Comparison of ENCODE assay signal across 8 cellular contexts in genomic region chr2:166539340-166540162, GRCh38. TPM values are rescaled to one million over a fixed set of nuclear protein-coding genes. Genes with fewer than 3 reads are reported as not detected.
DNase-seq lines count a peak whose midpoint lies in the region; FAIRE-seq and TF ChIP-seq lines count a peak whose summit lies in the region.

No MANE protein-coding gene starts in this region.

- no peak overlapping the region for H3K4me3 ChIP-seq in GM12865 (ENCODE audit: low read depth, low read length)
- no peak overlapping the region for H3K4me3 ChIP-seq in HFF-Myc (replicated peaks; ENCODE audit: low read depth, low read length)
- no peak overlapping the region for H3K4me3 ChIP-seq in endothelial cell of umbilical vein (replicated peaks in 1 of 3; ENCODE audit: insufficient read depth in 1 of 3, low read depth in 1 of 3, low read length in 3 of 3)

- no peaks in the 10 kb centered on the region for H4K20me1 ChIP-seq in endothelial cell of umbilical vein (replicated peaks; ENCODE audit: control insufficient read depth, extremely low read depth, insufficient read depth, low read length)

- no peaks in the 10 kb centered on the region for H3K9me3 ChIP-seq in endothelial cell of umbilical vein (replicated peaks; ENCODE audit: control insufficient read depth, insufficient read depth, low read length)

- no peak overlapping the region for H3K27ac ChIP-seq in endothelial cell of umbilical vein (ENCODE audit: insufficient read depth, low read depth, low read length)

- TF ChIP-seq CTCF in GM12865 (IDR thresholded peaks at IDR 0.05; ENCODE audit: insufficient read depth, low read depth, low read length, missing control alignments) (peak; percentile 72), HFF-Myc (IDR thresholded peaks at IDR 0.05; ENCODE audit: low read depth, low read length, missing control alignments) (peak; percentile 63), endothelial cell of umbilical vein (IDR thresholded peaks at IDR 0.05; ENCODE audit: extremely low read depth in 1 of 2, insufficient read depth in 1 of 2, low read depth in 1 of 2, low read length in 2 of 2) (peak; percentile 60 to 61)

- BruUV-seq in endothelial cell of umbilical vein (replicated peaks; lab: Mats Ljungman, UMichigan) = no TSS peak

- no peak overlapping the region for H3K27ac Mint-ChIP-seq in T-helper 2 cell treated with Interferon-gamma antibody and Interleukin-4, amounts not matched to agents 5 μg/mL and 100 μg/mL, for 36 hours

- intact Hi-C loops in endothelial cell of umbilical vein (cut with micrococcal nuclease) = loop anchor here (1.0 to 5.0 kb wide), 5 partner anchors 588 to 1579 kb away; no protein-coding TSS in a partner anchor

- no peak overlapping the region for H2AFZ ChIP-seq in endothelial cell of umbilical vein (ENCODE audit: low read depth, low read length)

- POLR2A ChIA-PET in endothelial cell of umbilical vein (lab: Charles Lee) = interaction anchor here (0.7 kb wide), 1 partner anchor 18 kb away, joined by 4 read pairs; no protein-coding TSS in a partner anchor

- peaks cover 4% of the 10 kb centered on the region in 2 experiments for H3K27me3 ChIP-seq in endothelial cell of umbilical vein (ENCODE audit: control insufficient read depth in 2 of 2, insufficient read depth in 2 of 2, low read length in 2 of 2)

- peaks cover 3% of the 10 kb centered on the region for H3K4me1 Mint-ChIP-seq in T-helper 2 cell treated with Interferon-gamma antibody and Interleukin-4, amounts not matched to agents 5 μg/mL and 100 μg/mL, for 36 hours (ENCODE audit: low read depth)

- DNase-seq in Ammon's horn (ENCODE audit: low spot score) (peak; percentile 80), GM12865 (ENCODE audit: low read depth) (peak; percentile 64), HFF-Myc (ENCODE audit: extremely low read depth, low read depth) (peak; percentile 69), LoVo (ENCODE audit: low spot score) (peak; percentile 49), SK-N-DZ (ENCODE audit: low spot score) (peak; percentile 70), endothelial cell of umbilical vein (ENCODE audit: low read depth, low spot score) (peak; percentile 71), mucosa of gallbladder (ENCODE audit: low spot score) (peak; percentile 15)
- DNase-seq in T-helper 2 cell treated with Interferon-gamma antibody and Interleukin-4, amounts not matched to agents 5 μg/mL and 100 μg/mL, for 36 hours (ENCODE audit: low spot score) = no peak

- H3K9ac ChIP-seq in endothelial cell of umbilical vein (replicated peaks; ENCODE audit: extremely low read depth, insufficient read depth, low read length) = no peak overlapping the region

- H3K4me2 ChIP-seq in endothelial cell of umbilical vein (ENCODE audit: insufficient read depth, low read length) = no peak overlapping the region

- no peaks in the 10 kb centered on the region for H3K9me1 ChIP-seq in endothelial cell of umbilical vein (replicated peaks; ENCODE audit: control insufficient read depth, extremely low read depth, insufficient read depth, low read length)

- TF ChIP-seq POLR2A in endothelial cell of umbilical vein (IDR thresholded peaks at IDR 0.05; ENCODE audit: low read depth, low read length) = no peak

- CTCF ChIA-PET in endothelial cell of umbilical vein (lab: Charles Lee) = interaction anchor here (0.6 to 1.5 kb wide), 24 partner anchors 10 to 1808 kb away, joined by 3 to 158 read pairs (median 3); no protein-coding TSS in a partner anchor

- no peaks in the 10 kb centered on the region for H3K36me3 ChIP-seq in endothelial cell of umbilical vein (ENCODE audit: control insufficient read depth in 2 of 2, extremely low read depth in 1 of 2, insufficient read depth in 2 of 2, low read length in 2 of 2)

- H3K27me3 Mint-ChIP-seq in T-helper 2 cell treated with Interferon-gamma antibody and Interleukin-4, amounts not matched to agents 5 μg/mL and 100 μg/mL, for 36 hours (ENCODE audit: low read depth) = no peaks in the 10 kb centered on the region

- H3K36me3 Mint-ChIP-seq in T-helper 2 cell treated with Interferon-gamma antibody and Interleukin-4, amounts not matched to agents 5 μg/mL and 100 μg/mL, for 36 hours (ENCODE audit: low read depth) = no peaks in the 10 kb centered on the region

- FAIRE-seq in endothelial cell of umbilical vein (lab: Jason Lieb, UNC) = peak; percentile 59

- no peaks in the 10 kb centered on the region for H3K9me3 Mint-ChIP-seq in T-helper 2 cell treated with Interferon-gamma antibody and Interleukin-4, amounts not matched to agents 5 μg/mL and 100 μg/mL, for 36 hours

- H3K79me2 ChIP-seq in endothelial cell of umbilical vein (ENCODE audit: control insufficient read depth, insufficient read depth, low read length) = no peaks in the 10 kb centered on the region

- no peaks in the 10 kb centered on the region for H3K4me1 ChIP-seq in endothelial cell of umbilical vein (ENCODE audit: control insufficient read depth, extremely low read depth, insufficient read depth, low read length)

- dilution Hi-C loops in endothelial cell of umbilical vein (cut with MboI; ENCODE audit: extremely low pct_ligation_motif_present, low sequenced_read_pairs) = no loop called here

- H3K4me3 Mint-ChIP-seq in T-helper 2 cell treated with Interferon-gamma antibody and Interleukin-4, amounts not matched to agents 5 μg/mL and 100 μg/mL, for 36 hours = no peak overlapping the region

TF ChIP-seq in endothelial cell of umbilical vein, 7 proteins besides CTCF, POLR2A, EP300 and RAD21:
- TF ChIP-seq MAX (IDR thresholded peaks at IDR 0.05; ENCODE audit: insufficient read depth, insufficient read length) (no peak), FOS (IDR thresholded peaks at IDR 0.05; ENCODE audit: borderline replicate concordance, insufficient read depth, low read length) (no peak), POLR2AphosphoS5 (IDR thresholded peaks at IDR 0.05; ENCODE audit: insufficient read depth, low read depth, low read length) (no peak), JUN (IDR thresholded peaks at IDR 0.05; ENCODE audit: borderline replicate concordance, insufficient read depth, insufficient read length, low read depth) (no peak), EZH2 (IDR thresholded peaks at IDR 0.05; ENCODE audit: borderline replicate concordance, low read depth, low read length, severe bottlenecking) (no peak), MYC (IDR thresholded peaks at IDR 0.05; ENCODE audit: low read depth, low read length) (no peak), GATA2 (IDR thresholded peaks at IDR 0.05; ENCODE audit: insufficient read depth, insufficient read length, low read depth, low read length) (no peak)
TF ChIP-seq in endothelial cell of umbilical vein: peak in this region for 0.

RNA-seq across cellular contexts. Expression of gene SCN7A, which starts 45.5 kb away (rescaled TPM):
- 0.19 and 0.29 TPM in 2 replicates for polyA plus RNA-seq in SK-N-DZ (2014; cell fraction: cytosol; rRNA removed)
- polyA plus RNA-seq in SK-N-DZ (2014; cell fraction: nucleus; rRNA removed) = 0.52 and 0.58 TPM in 2 replicates
- not detected in 2 replicates for total RNA-seq in endothelial cell of umbilical vein
- polyA plus RNA-seq in endothelial cell of umbilical vein = not detected in 2 replicates
- polyA plus RNA-seq in endothelial cell of umbilical vein (2011; cell fraction: cytosol; rRNA removed) = not detected in 2 replicates
- polyA plus RNA-seq in endothelial cell of umbilical vein (2011; cell fraction: nucleus; rRNA removed) = not detected in 2 replicates
- not detected in 2 replicates for polyA plus RNA-seq in endothelial cell of umbilical vein (2012)
- polyA minus RNA-seq in endothelial cell of umbilical vein = not detected in 2 replicates
- polyA minus RNA-seq in endothelial cell of umbilical vein (2011; cell fraction: cytosol; rRNA and poly(A)+ RNA removed) = not detected
- polyA minus RNA-seq in endothelial cell of umbilical vein (2011; cell fraction: nucleus; rRNA and poly(A)+ RNA removed) = not detected in 2 replicates
- total RNA-seq in mucosa of gallbladder = 9.6 TPM

Comparison
In these comparisons a context has a peak if more than half of its experiments do, and no peak if none do; other contexts are left out.
1. RNA of gene SCN7A, which starts 45.5 kb away (total RNA-seq): 9.6 TPM in mucosa of gallbladder (single experiment); not detected in endothelial cell of umbilical vein; every median in the first group is over 10 times any median in the second.
2. Peak in every context shown above with its lines, with median percentiles within 50 percentile points of each other: CTCF ChIP-seq.